ENCODE assay signal across 9 cellular contexts in the genomic region with DNA sequence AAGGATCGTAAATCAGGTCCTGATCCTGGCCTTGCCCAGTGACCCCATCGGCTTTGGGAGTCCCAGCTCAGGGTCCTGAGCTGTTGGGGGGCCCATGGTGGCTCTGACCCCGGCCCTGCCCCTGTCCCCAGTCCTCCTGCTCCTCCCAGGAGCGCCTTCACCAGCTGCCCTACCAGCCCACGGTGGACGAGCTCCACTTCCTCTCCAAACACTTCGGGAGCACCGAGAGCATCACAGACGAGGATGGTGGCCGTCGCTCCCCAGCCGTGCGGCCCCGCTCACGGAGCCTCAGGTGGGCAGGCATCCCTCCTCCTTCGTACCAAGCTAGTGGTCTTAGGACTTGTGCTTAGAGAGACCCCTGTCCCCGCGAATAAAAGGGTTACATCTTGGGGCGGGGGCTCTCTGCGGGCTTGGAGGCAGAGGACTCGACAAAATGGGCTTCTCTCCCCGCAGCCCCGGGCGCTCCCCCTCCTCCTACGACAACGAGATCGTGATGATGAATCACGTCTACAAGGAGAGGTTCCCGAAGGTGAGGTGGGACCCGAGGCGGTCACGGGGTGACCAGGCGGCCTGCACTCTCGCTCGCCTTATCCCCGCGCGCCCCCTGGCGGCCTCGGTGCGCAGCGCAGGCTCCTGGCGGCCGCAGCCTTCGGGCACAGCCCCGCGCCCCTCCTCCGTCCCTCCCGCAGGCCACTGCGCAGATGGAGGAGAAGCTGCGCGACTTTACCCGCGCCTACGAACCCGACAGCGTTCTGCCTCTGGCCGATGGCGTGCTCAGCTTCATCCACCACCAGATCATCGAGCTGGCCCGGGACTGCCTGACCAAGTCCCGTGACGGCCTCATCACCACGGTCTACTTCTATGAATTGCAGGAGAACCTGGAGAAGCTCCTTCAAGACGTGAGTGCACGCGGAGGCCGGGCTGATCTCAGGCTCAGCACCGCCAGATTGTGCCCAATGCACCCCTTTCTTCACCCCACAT. TPM values are rescaled to one million over a fixed set of nuclear protein-coding genes. Genes with fewer than 3 reads are reported as not detected.
A peak's percentile ranks its signal among the peaks of the same experiment; 100 is the strongest.
DNase-seq lines count a peak whose midpoint lies in the region; ATAC-seq and TF ChIP-seq lines count a peak whose summit lies in the region.
"Had no signal": no experiment of that assay in that cellular context is flagged by ENCODE, and none has a peak within 500 bp of the region (broad histone marks: within the 10 kb centered on the region; RNA-seq: fewer than 3 reads in every experiment).

No MANE protein-coding gene starts in this region.

- peaks cover 30 to 53% (median 32%) of the 10 kb centered on the region in 3 donors for H3K27me3 Mint-ChIP-seq in CD14-positive monocyte (ENCODE audit: low read depth in 3 of 3)

- H2AFZ ChIP-seq in GM23248 (peak overlapping the region; percentile 73), mammary epithelial cell (ENCODE audit: low read depth, low read length) (peak overlapping the region; percentile 95)

- WGBS in GM23248 (ENCODE audit: low coverage in 1 of 2, low lambda C conversion rate in 2 of 2, missing lambda C conversion rate in 2 of 2), 2 experiments, result 10% methylated on average over 69 of the region's 69 CpGs
- 7% methylated on average over 40 of the region's 69 CpGs for WGBS in mammary epithelial cell (ENCODE audit: low coverage, missing lambda C conversion rate)

- intact Hi-C loops in CD14-positive monocyte (cut with micrococcal nuclease) (loop anchor here (2.0 to 5.0 kb wide), 4 partner anchors 50 to 85 kb away; no protein-coding TSS in a partner anchor), mammary epithelial cell (cut with micrococcal nuclease) (loop anchor here (1.0 to 5.0 kb wide), 6 partner anchors 51 to 283 kb away; a partner anchor contains a TSS)

- no peaks in the 10 kb centered on the region for H3K79me2 ChIP-seq in GM23248 (ENCODE audit: insufficient read depth)
- no peaks in the 10 kb centered on the region for H3K79me2 ChIP-seq in mammary epithelial cell (ENCODE audit: insufficient read depth, low read length)

- H3K9me3 Mint-ChIP-seq in CD14-positive monocyte, result peaks cover 0 to 2% (median 0%) of the 10 kb centered on the region in 7 donors
- H3K9me3 Mint-ChIP-seq: IgD-negative memory B cell had no signal

- H3F3A ChIP-seq in GM23248 (ENCODE audit: insufficient read depth), result no peaks in the 10 kb centered on the region

- peak; percentile 99 for TF ChIP-seq CTCF in CD14-positive monocyte (IDR thresholded peaks at IDR 0.05)
- peak; percentile 85 to 97 for TF ChIP-seq CTCF in mammary epithelial cell (conservative IDR thresholded peaks at IDR 0.05 in 1 of 2, IDR thresholded peaks at IDR 0.05 in 1 of 2; ENCODE audit: extremely low read depth in 1 of 2, insufficient read depth in 1 of 2, low read depth in 1 of 2, low read length in 2 of 2)

- H3K4me1 ChIP-seq in GM23248 (ENCODE audit: insufficient read depth), result no peaks in the 10 kb centered on the region
- peaks cover 10% of the 10 kb centered on the region for H3K4me1 ChIP-seq in mammary epithelial cell (ENCODE audit: insufficient read depth, low read length)

- H3K27ac ChIP-seq in GM23248, result no peak overlapping the region
- H3K27ac ChIP-seq in mammary epithelial cell (ENCODE audit: insufficient read depth, low read depth, low read length), result no peak overlapping the region

- peak overlapping the region; percentile 45 to 81 for H3K4me3 Mint-ChIP-seq in CD14-positive monocyte

- CTCF ChIA-PET in mammary epithelial cell (lab: Charles Lee; ENCODE audit: low non-redundant PET), result interaction anchor here (0.5 to 1.1 kb wide), 5 partner anchors 27 to 1110 kb away, joined by 3 to 6 read pairs (median 4); no protein-coding TSS in a partner anchor

- H3K9ac ChIP-seq in GM23248 (peak overlapping the region; percentile 29; the same call in 1 of the 2 replicates), mammary epithelial cell (ENCODE audit: insufficient read depth, low read length) (peak overlapping the region; percentile 36)

- BruUV-seq in mammary epithelial cell (replicated peaks; lab: Mats Ljungman, UMichigan), result no TSS peak

- H4K20me1 ChIP-seq in GM23248 (ENCODE audit: insufficient read depth) (no peaks in the 10 kb centered on the region), mammary epithelial cell (ENCODE audit: insufficient read depth, low read length) (no peaks in the 10 kb centered on the region)

- H3K4me1 Mint-ChIP-seq in CD14-positive monocyte, result peaks cover 9% of the 10 kb centered on the region

- dilution Hi-C loops in mammary epithelial cell (cut with HindIII; ENCODE audit: low sequenced_read_pairs), result loop anchor here (5.0 kb wide), 2 partner anchors 45 to 85 kb away; a partner anchor contains a TSS

- H3K27ac Mint-ChIP-seq in CD14-positive monocyte, result peak overlapping the region in 4 of 7 donors; percentile 13 to 78 (median 55)
- H3K27ac Mint-ChIP-seq: IgD-negative memory B cell had no signal

- no peaks in the 10 kb centered on the region for H3K36me3 ChIP-seq in GM23248 (ENCODE audit: low read depth)
- no peaks in the 10 kb centered on the region for H3K36me3 ChIP-seq in mammary epithelial cell (ENCODE audit: insufficient read depth, low read length)

- no peaks in the 10 kb centered on the region for H3K36me3 Mint-ChIP-seq in CD14-positive monocyte
- H3K36me3 Mint-ChIP-seq: IgD-negative memory B cell had no signal

- no peak for ATAC-seq in GM18858 (IDR thresholded peaks at IDR 0.05; ENCODE audit: unreplicated experiment)

- H3K9me2 ChIP-seq in GM23248 (ENCODE audit: insufficient read depth), result no peaks in the 10 kb centered on the region

- H3K4me2 ChIP-seq in GM23248 (ENCODE audit: unreplicated experiment) (peak overlapping the region; percentile 77), mammary epithelial cell (ENCODE audit: insufficient read depth, low read depth, low read length) (peak overlapping the region; percentile 94)

- H3K27me3 ChIP-seq in GM23248 (replicated peaks; ENCODE audit: insufficient read depth), result no peaks in the 10 kb centered on the region
- no peaks in the 10 kb centered on the region for H3K27me3 ChIP-seq in mammary epithelial cell (ENCODE audit: insufficient read depth, low read length)

- DNase-seq in CD14-positive monocyte (ENCODE audit: low spot score) (peak; percentile 92), GM23248 (peak; percentile 87), NCI-H2171 (lab: John Stamatoyannopoulos, UW) (peak; percentile 54), mammary epithelial cell (peak; percentile 78), inferior parietal cortex (ENCODE audit: extremely low spot score) (peak; percentile 83)
- DNase-seq in activated CD4-positive, CD25-positive, alpha-beta regulatory T cell (lab: John Stamatoyannopoulos, UW), result peak; percentile 67 to 89 (median 80)
- DNase-seq in stimulated activated CD4-positive, alpha-beta T cell treated with anti-CD3 and anti-CD28 coated beads, Interleukin-15, amount 100 ng/mL, for 1 hour (ENCODE audit: low read depth in 1 of 2, low spot score in 1 of 2), result peak; percentile 63 to 84

- no peaks in the 10 kb centered on the region for H3K9me3 ChIP-seq in GM23248 (ENCODE audit: low read depth)
- no peaks in the 10 kb centered on the region for H3K9me3 ChIP-seq in mammary epithelial cell (replicated peaks; ENCODE audit: insufficient read depth, low read length)

- in situ Hi-C loops in GM23248 (cut with MboI) (no loop called here), mammary epithelial cell (cut with MboI; ENCODE audit: low sequenced_read_pairs in 2 of 2) (loop anchor here (10.0 kb wide), 1 partner anchor 83 kb away; no protein-coding TSS in a partner anchor)

- peak overlapping the region; percentile 59 for H3K4me3 ChIP-seq in GM23248
- peak overlapping the region; percentile 1 to 49 (median 34) for H3K4me3 ChIP-seq in mammary epithelial cell (replicated peaks in 1 of 3; ENCODE audit: insufficient read depth in 1 of 3, low read depth in 2 of 3, low read length in 3 of 3)

RNA-seq across cellular contexts. Expression of a gene that starts 9.1 kb away (rescaled TPM):
- polyA plus RNA-seq in CD14-positive monocyte, result 1 to 10 TPM in 1 of 2 donors, under 1 TPM in 1; 0.28 to 3.6 TPM
- total RNA-seq in GM23248 (2014; rRNA removed; shearing (Covaris generic)), result 1.8 TPM in 1 of 2 replicates, not detected in the other
- 0.24 TPM in 1 of 2 replicates, not detected in the other for polyA plus RNA-seq in GM23248 (2016; fragmentation: Nextera tagmentation; extraction: Ambion mirVana)
- total RNA-seq in mammary epithelial cell, result 1 to 10 TPM in 1 of 2 donors, under 1 TPM in 1; 0.50 to 2.2 TPM
- polyA plus RNA-seq in mammary epithelial cell, result 0.42 TPM
- polyA minus RNA-seq in mammary epithelial cell, result not detected

RNA-seq across cellular contexts. Expression of a gene that starts 13.1 kb away (rescaled TPM):
- polyA plus RNA-seq in CD14-positive monocyte, result not detected
- total RNA-seq in GM23248 (2014; rRNA removed; shearing (Covaris generic)), result not detected in 2 replicates
- polyA plus RNA-seq in GM23248 (2016; fragmentation: Nextera tagmentation; extraction: Ambion mirVana), result not detected in 2 replicates
- not detected for total RNA-seq in mammary epithelial cell
- not detected for polyA plus RNA-seq in mammary epithelial cell
- polyA minus RNA-seq in mammary epithelial cell, result not detected
- polyA plus RNA-seq: IgD-negative memory B cell had no signal

RNA-seq across cellular contexts. Expression of a gene that starts 33.8 kb away (rescaled TPM):
- 10 to 100 TPM; 38.8 to 91.6 TPM for polyA plus RNA-seq in CD14-positive monocyte
- total RNA-seq in GM23248 (2014; rRNA removed; shearing (Covaris generic)), result 35.4 and 40.9 TPM in 2 replicates
- 51.7 and 52.4 TPM in 2 replicates for polyA plus RNA-seq in GM23248 (2016; fragmentation: Nextera tagmentation; extraction: Ambion mirVana)
- total RNA-seq in mammary epithelial cell, result 10 to 100 TPM; 41.2 to 54.2 TPM
- polyA plus RNA-seq in mammary epithelial cell, result 40.6 TPM
- 23.3 TPM for polyA minus RNA-seq in mammary epithelial cell

RNA-seq across cellular contexts. Expression of a gene that starts 39.6 kb away (rescaled TPM):
- polyA plus RNA-seq in CD14-positive monocyte (under 1 TPM; 0.28 to 0.45 TPM), GM23248 (2016; fragmentation: Nextera tagmentation; extraction: Ambion mirVana) (not detected in 2 replicates), mammary epithelial cell (0.07 TPM)
- total RNA-seq in GM23248 (2014; rRNA removed; shearing (Covaris generic)), result 0.11 TPM in 1 of 2 replicates, not detected in the other
- total RNA-seq in mammary epithelial cell, result not detected
- not detected for polyA minus RNA-seq in mammary epithelial cell
- polyA plus RNA-seq: IgD-negative memory B cell had no signal

RNA-seq across cellular contexts. Expression of a gene that starts 41.1 kb away (rescaled TPM):
- polyA plus RNA-seq in CD14-positive monocyte, result 10 to 100 TPM; 15.2 to 21.5 TPM
- total RNA-seq in GM23248 (2014; rRNA removed; shearing (Covaris generic)), result 8.2 and 16.9 TPM in 2 replicates
- polyA plus RNA-seq in GM23248 (2016; fragmentation: Nextera tagmentation; extraction: Ambion mirVana), result 23.8 and 32.3 TPM in 2 replicates
- total RNA-seq in mammary epithelial cell, result 10 to 100 TPM in 1 of 2 donors, 1 to 10 TPM in 1; 7.0 to 27.8 TPM
- polyA plus RNA-seq in mammary epithelial cell, result 71.6 TPM
- 24.4 TPM for polyA minus RNA-seq in mammary epithelial cell
